ENCODE assay signal across 1 cellular context in the genomic region with DNA sequence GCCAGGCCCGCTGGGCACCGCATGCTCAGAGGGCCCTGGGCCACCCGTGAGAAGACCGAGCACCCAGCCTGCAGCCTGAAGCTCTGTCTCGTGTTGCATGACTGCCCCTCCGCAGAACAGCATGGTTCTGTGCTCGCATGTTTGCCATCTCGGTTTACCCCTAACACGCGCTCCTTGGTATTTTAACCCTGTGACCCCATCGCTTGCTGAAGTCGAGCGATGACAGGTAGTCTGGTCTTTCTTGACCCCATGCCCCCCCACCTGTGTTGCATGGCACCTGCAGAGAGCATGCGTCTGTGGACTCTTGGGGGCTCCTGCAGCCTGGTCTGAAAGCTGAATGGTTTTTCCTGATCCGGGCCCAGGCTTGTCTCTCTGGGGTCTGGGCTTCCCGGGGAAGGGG.
TF ChIP-seq lines count a peak whose summit lies in the region.

No MANE protein-coding gene starts in this region.

TF ChIP-seq in IMR-90, 13 proteins besides CTCF, POLR2A, EP300 and RAD21 (continued from another document):
- TF ChIP-seq, protein P1, sequence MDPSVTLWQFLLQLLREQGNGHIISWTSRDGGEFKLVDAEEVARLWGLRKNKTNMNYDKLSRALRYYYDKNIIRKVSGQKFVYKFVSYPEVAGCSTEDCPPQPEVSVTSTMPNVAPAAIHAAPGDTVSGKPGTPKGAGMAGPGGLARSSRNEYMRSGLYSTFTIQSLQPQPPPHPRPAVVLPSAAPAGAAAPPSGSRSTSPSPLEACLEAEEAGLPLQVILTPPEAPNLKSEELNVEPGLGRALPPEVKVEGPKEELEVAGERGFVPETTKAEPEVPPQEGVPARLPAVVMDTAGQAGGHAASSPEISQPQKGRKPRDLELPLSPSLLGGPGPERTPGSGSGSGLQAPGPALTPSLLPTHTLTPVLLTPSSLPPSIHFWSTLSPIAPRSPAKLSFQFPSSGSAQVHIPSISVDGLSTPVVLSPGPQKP (IDR thresholded peaks at IDR 0.05; ENCODE audit: borderline replicate concordance, low read depth, low read length) = no peak
- TF ChIP-seq, protein P2, sequence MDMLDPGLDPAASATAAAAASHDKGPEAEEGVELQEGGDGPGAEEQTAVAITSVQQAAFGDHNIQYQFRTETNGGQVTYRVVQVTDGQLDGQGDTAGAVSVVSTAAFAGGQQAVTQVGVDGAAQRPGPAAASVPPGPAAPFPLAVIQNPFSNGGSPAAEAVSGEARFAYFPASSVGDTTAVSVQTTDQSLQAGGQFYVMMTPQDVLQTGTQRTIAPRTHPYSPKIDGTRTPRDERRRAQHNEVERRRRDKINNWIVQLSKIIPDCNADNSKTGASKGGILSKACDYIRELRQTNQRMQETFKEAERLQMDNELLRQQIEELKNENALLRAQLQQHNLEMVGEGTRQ (IDR thresholded peaks at IDR 0.05; ENCODE audit: low read depth, low read length) = no peak
- no peak for TF ChIP-seq MXI1 (IDR thresholded peaks at IDR 0.05; ENCODE audit: borderline replicate concordance, low read depth, low read length)
TF ChIP-seq in IMR-90: peak in this region for 0.
